ENCODE assay signal across 8 cellular contexts in genomic region chr15:64639744-64640143, GRCh38.
DNase-seq lines count a peak whose midpoint lies in the region; ATAC-seq and TF ChIP-seq lines count a peak whose summit lies in the region.
"Not testable (repeated sequence)": the region's sequence is repeated elsewhere in the genome, so short reads cannot be mapped to it uniquely, and the experiment has no call there.

No MANE protein-coding gene starts in this region.

- H3K4me1 Mint-ChIP-seq in CD14-positive monocyte (peaks cover 54% of the 10 kb centered on the region), WTC11 (peaks cover 40% of the 10 kb centered on the region), immature natural killer cell (peaks cover 67 to 81% of the 10 kb centered on the region in 2 donors), nephron progenitor cell (peaks cover 41% of the 10 kb centered on the region)

- TF ChIP-seq POLR2A in breast epithelium (IDR thresholded peaks at IDR 0.05); upper lobe of left lung (IDR thresholded peaks at IDR 0.05): not testable (repeated sequence)

- H3K36me3 Mint-ChIP-seq in CD14-positive monocyte (peaks cover 18 to 19% of the 10 kb centered on the region in 2 donors), WTC11 (peaks cover 18% of the 10 kb centered on the region), immature natural killer cell (peaks cover 4 to 15% (median 6%) of the 10 kb centered on the region in 3 donors), nephron progenitor cell (ENCODE audit: low read depth) (peaks cover 62% of the 10 kb centered on the region)

- H3K27ac Mint-ChIP-seq in CD14-positive monocyte (peak overlapping the region; percentile 91 to 98 (median 97)), WTC11 (peak overlapping the region; percentile 34), immature natural killer cell (peak overlapping the region; percentile 20 to 84 (median 75)), nephron progenitor cell (peak overlapping the region; percentile 82)

- not testable (repeated sequence) for TF ChIP-seq EP300 in upper lobe of left lung (IDR thresholded peaks at IDR 0.05)

- POLR2A ChIA-PET in WTC11 (lab: Charles Lee) = not testable (repeated sequence)

- CTCF ChIA-PET in WTC11 (lab: Charles Lee) = interaction anchor here (0.9 kb wide), 1 partner anchor 13 kb away, joined by 3 read pairs; no protein-coding TSS in a partner anchor

- H3K4me1 ChIP-seq in breast epithelium = peaks cover 4 to 12% of the 10 kb centered on the region in 2 donors
- H3K4me1 ChIP-seq in upper lobe of left lung = peaks cover 30 to 58% (median 39%) of the 10 kb centered on the region in 4 donors

- intact Hi-C loops in CD14-positive monocyte (cut with micrococcal nuclease); breast epithelium (cut with DNase I; ENCODE audit: low total_unique reads): not testable (repeated sequence)

- not testable (repeated sequence) for TF ChIP-seq CTCF in CD14-positive monocyte (IDR thresholded peaks at IDR 0.05); WTC11 (IDR thresholded peaks at IDR 0.05); breast epithelium (IDR thresholded peaks at IDR 0.05); nephron progenitor cell (IDR thresholded peaks at IDR 0.05); upper lobe of left lung (IDR thresholded peaks at IDR 0.05)

- peak; percentile 47 for DNase-seq in CD14-positive monocyte (ENCODE audit: low spot score)
- DNase-seq in Kasumi-1 (lab: John Stamatoyannopoulos, UW) = peak; percentile 29 to 55
- DNase-seq in SIG-M5 (lab: John Stamatoyannopoulos, UW) = peak; percentile 12
- DNase-seq in WTC11 (ENCODE audit: low spot score); breast epithelium (ENCODE audit: low spot score in 2 of 2); immature natural killer cell; nephron progenitor cell; upper lobe of left lung: not testable (repeated sequence)

- not testable (repeated sequence) for H3K9me3 ChIP-seq in breast epithelium, upper lobe of left lung

- peak overlapping the region; percentile 25 to 50 for H3K27ac ChIP-seq in breast epithelium
- peak overlapping the region; percentile 27 to 60 (median 42) for H3K27ac ChIP-seq in upper lobe of left lung

- not testable (repeated sequence) for H3K27me3 ChIP-seq in breast epithelium, upper lobe of left lung

- not testable (repeated sequence) for H3K9me3 Mint-ChIP-seq in CD14-positive monocyte, immature natural killer cell
- H3K9me3 Mint-ChIP-seq in WTC11 = peaks cover 13% of the 10 kb centered on the region
- peaks cover 24% of the 10 kb centered on the region for H3K9me3 Mint-ChIP-seq in nephron progenitor cell

- not testable (repeated sequence) for ATAC-seq in WTC11
- ATAC-seq in upper lobe of left lung (ENCODE audit: low FRiP score in 2 of 2) = peak in 1 of 2 donors; percentile 72

- not testable (repeated sequence) for H3K36me3 ChIP-seq in breast epithelium, upper lobe of left lung

- peak overlapping the region in 1 of 2 donors; percentile 82 for H3K4me3 Mint-ChIP-seq in CD14-positive monocyte
- H3K4me3 Mint-ChIP-seq in WTC11, immature natural killer cell, nephron progenitor cell: not testable (repeated sequence)

- H3K27me3 Mint-ChIP-seq in CD14-positive monocyte (ENCODE audit: low read depth in 3 of 3); WTC11 (ENCODE audit: low read depth); immature natural killer cell (ENCODE audit: low read depth in 3 of 3); nephron progenitor cell (ENCODE audit: low read depth, poor library complexity): not testable (repeated sequence)

- H3K4me3 ChIP-seq in breast epithelium, upper lobe of left lung: not testable (repeated sequence)

- 48 to 94% methylated on average over 4 of the region's 4 CpGs for WGBS in upper lobe of left lung, 2 donors

Comparison
In these comparisons a context has a peak if more than half of its experiments do, and no peak if none do; other contexts are left out.
1. H3K27ac Mint-ChIP-seq: peak in every context shown above with its lines; median percentile 97 in CD14-positive monocyte; 82 in nephron progenitor cell; 75 in immature natural killer cell; 34 in WTC11.